ENCODE assay signal across 1 cellular context in the genomic region with DNA sequence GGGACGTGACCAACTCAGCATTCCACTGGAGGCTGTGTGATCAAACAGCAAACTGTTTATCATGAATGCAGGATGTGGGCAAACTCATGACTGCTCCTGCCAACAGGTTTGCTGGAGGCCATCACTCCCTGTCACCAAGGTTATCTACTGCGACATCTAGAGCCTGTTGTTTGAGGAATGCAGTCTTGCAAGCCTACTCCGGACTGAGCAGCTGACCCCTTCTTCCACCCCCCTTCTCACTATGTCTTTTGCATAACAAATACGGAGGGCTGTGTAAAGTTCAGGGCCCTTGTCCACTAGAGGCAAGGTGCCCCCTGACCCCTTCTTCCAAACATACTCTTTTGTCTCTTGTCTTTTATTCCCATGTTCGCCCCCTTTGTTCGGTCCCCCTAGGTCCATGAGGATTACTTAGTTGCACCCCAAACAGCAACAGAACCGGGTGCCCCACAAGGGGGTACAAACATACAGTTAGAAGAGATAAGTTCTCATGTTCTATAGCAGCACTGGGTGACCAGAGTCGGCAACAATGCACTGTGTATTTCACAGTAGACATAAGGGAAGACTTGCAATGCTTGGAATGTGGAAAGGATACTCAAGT.
TF ChIP-seq lines count a peak whose summit lies in the region.

No MANE protein-coding gene starts in this region.

TF ChIP-seq in IMR-90, 13 proteins besides CTCF, POLR2A, EP300 and RAD21:
- TF ChIP-seq MAZ (IDR thresholded peaks at IDR 0.05; ENCODE audit: borderline replicate concordance, low read depth, low read length) (no peak), SMC3 (IDR thresholded peaks at IDR 0.05; ENCODE audit: low read depth, low read length) (no peak), NFE2L2 (IDR thresholded peaks at IDR 0.05; ENCODE audit: low read depth, low read length) (no peak)
